Comparison of ENCODE assay signal across 15 cellular contexts in the genomic region with DNA sequence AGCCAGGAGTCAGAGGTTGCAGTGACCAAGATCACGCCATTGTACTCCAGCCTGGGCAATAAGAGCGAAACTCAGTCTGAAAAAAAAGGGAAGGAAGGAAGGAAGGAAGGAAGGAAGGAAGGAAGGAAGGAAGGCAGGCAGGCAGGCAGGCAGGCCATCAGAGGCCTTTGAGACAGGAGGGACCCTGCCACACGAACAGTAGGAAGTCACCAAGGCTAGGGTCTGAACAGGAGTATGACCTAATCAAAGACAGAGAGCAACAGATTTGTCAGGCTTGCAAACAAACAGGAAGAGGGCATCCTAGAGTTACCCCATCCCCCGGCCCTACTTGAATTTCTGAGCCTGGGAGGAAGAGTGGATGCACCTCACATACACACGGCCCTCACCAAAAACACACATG.
DNase-seq lines count a peak whose midpoint lies in the region; ATAC-seq and TF ChIP-seq lines count a peak whose summit lies in the region.
"Had no signal": no experiment of that assay in that cellular context is flagged by ENCODE, and none has a peak within 500 bp of the region (broad histone marks: within the 10 kb centered on the region; RNA-seq: fewer than 3 reads in every experiment).

No MANE protein-coding gene starts in this region.

- DNase-seq in NCI-H510A treated with DMSO at 0.1 percent for 48 hours (lab: John Stamatoyannopoulos, UW) = peak; percentile 14
- DNase-seq in NCI-H510A (lab: John Stamatoyannopoulos, UW) = no peak
- no peak for DNase-seq in activated CD8-positive, alpha-beta T cell treated with anti-CD3 and anti-CD28 coated beads for 36 hours
- no peak for DNase-seq in natural killer cell
- no peak for DNase-seq in left cardiac atrium
- no peak for DNase-seq in lower lobe of right lung
- DNase-seq: activated CD4-positive, alpha-beta T cell treated with anti-CD3 and anti-CD28 coated beads for 4 hours; activated naive CD4-positive, alpha-beta T cell; effector CD4-positive, alpha-beta T cell; HFFc6; NCI-H2227 treated with DMSO at 0.1 percent for 48 hours had no signal

- no peak for TF ChIP-seq CTCF in activated CD8-positive, alpha-beta T cell treated with anti-CD3 and anti-CD28 coated beads for 36 hours (IDR thresholded peaks at IDR 0.05)
- TF ChIP-seq CTCF in natural killer cell (IDR thresholded peaks at IDR 0.05) = no peak
- TF ChIP-seq CTCF in lower lobe of right lung (IDR thresholded peaks at IDR 0.05) = no peak

- H3K27ac ChIP-seq in KOPT-K1 (ENCODE audit: low read depth, low read length, poor library complexity, severe bottlenecking) (peak overlapping the region; percentile 56), lower lobe of right lung (no peak overlapping the region)
- H3K27ac ChIP-seq: breast epithelium had no signal

- CTCF ChIA-PET in activated CD8-positive, alpha-beta T cell treated with anti-CD3 and anti-CD28 coated beads for 36 hours (lab: Charles Lee) = no interaction called here

- H3K4me1 ChIP-seq in lower lobe of right lung = peaks cover 14% of the 10 kb centered on the region
- H3K4me1 ChIP-seq: A549, breast epithelium had no signal

- H3K9me3 ChIP-seq in KOPT-K1 (ENCODE audit: insufficient read depth, low read length, poor library complexity, severe bottlenecking) = no peaks in the 10 kb centered on the region
- no peaks in the 10 kb centered on the region for H3K9me3 ChIP-seq in lower lobe of right lung
- H3K9me3 ChIP-seq: breast epithelium had no signal

- H3K36me3 Mint-ChIP-seq in activated CD8-positive, alpha-beta T cell treated with anti-CD3 and anti-CD28 coated beads for 36 hours (ENCODE audit: low read depth) = no peaks in the 10 kb centered on the region
- H3K36me3 Mint-ChIP-seq in natural killer cell = no peaks in the 10 kb centered on the region

- H3K36me3 ChIP-seq in KOPT-K1 (ENCODE audit: insufficient read depth, low read length) = no peaks in the 10 kb centered on the region
- H3K36me3 ChIP-seq in lower lobe of right lung = no peaks in the 10 kb centered on the region
- H3K36me3 ChIP-seq: breast epithelium had no signal

- no peaks in the 10 kb centered on the region for H3K27me3 Mint-ChIP-seq in activated CD8-positive, alpha-beta T cell treated with anti-CD3 and anti-CD28 coated beads for 36 hours
- no peaks in the 10 kb centered on the region for H3K27me3 Mint-ChIP-seq in natural killer cell (ENCODE audit: low read depth in 2 of 2)

- H3K27ac Mint-ChIP-seq in activated CD8-positive, alpha-beta T cell treated with anti-CD3 and anti-CD28 coated beads for 36 hours = no peak overlapping the region
- peak overlapping the region; percentile 75 to 84 for H3K27ac Mint-ChIP-seq in natural killer cell
- H3K27ac Mint-ChIP-seq: HFFc6 had no signal

- POLR2A ChIA-PET in activated CD8-positive, alpha-beta T cell treated with anti-CD3 and anti-CD28 coated beads for 36 hours (lab: Charles Lee) = interaction anchor here (1.5 kb wide), 1 partner anchor 101 kb away, joined by 3 read pairs; no protein-coding TSS in a partner anchor

- peak; percentile 47 for ATAC-seq in activated CD8-positive, alpha-beta T cell treated with anti-CD3 and anti-CD28 coated beads for 36 hours
- ATAC-seq in natural killer cell = peak in 2 of 3 donors; percentile 33 to 47
- no peak for ATAC-seq in GM18858 (IDR thresholded peaks at IDR 0.05; ENCODE audit: unreplicated experiment)
- ATAC-seq in left cardiac atrium = no peak
- ATAC-seq in lower lobe of right lung = no peak
- ATAC-seq: A549 had no signal

- intact Hi-C loops in activated CD8-positive, alpha-beta T cell treated with anti-CD3 and anti-CD28 coated beads for 36 hours (cut with micrococcal nuclease) = no loop called here
- intact Hi-C loops in natural killer cell (cut with micrococcal nuclease) (no loop called here), left cardiac atrium (cut with DNase I) (no loop called here), lower lobe of right lung (cut with DNase I) (no loop called here)

- no peaks in the 10 kb centered on the region for H3K27me3 ChIP-seq in lower lobe of right lung (ENCODE audit: low read depth)
- H3K27me3 ChIP-seq: breast epithelium had no signal

- no peak overlapping the region for H3K4me3 ChIP-seq in lower lobe of right lung
- H3K4me3 ChIP-seq: A549, breast epithelium had no signal

- peaks cover 15% of the 10 kb centered on the region for H3K4me1 Mint-ChIP-seq in activated CD8-positive, alpha-beta T cell treated with anti-CD3 and anti-CD28 coated beads for 36 hours (ENCODE audit: low read depth)
- H3K4me1 Mint-ChIP-seq in natural killer cell = peaks cover 42 to 50% of the 10 kb centered on the region in 2 donors

- H3K4me3 Mint-ChIP-seq in activated CD8-positive, alpha-beta T cell treated with anti-CD3 and anti-CD28 coated beads for 36 hours = no peak overlapping the region
- H3K4me3 Mint-ChIP-seq in natural killer cell = peak overlapping the region; percentile 35
- H3K4me3 Mint-ChIP-seq: HFFc6 had no signal

- no peaks in the 10 kb centered on the region for H3K9me3 Mint-ChIP-seq in activated CD8-positive, alpha-beta T cell treated with anti-CD3 and anti-CD28 coated beads for 36 hours
- H3K9me3 Mint-ChIP-seq in natural killer cell = no peaks in the 10 kb centered on the region
- H3K9me3 Mint-ChIP-seq: HFFc6 had no signal

Comparison
In these comparisons a context has a peak if more than half of its experiments do, and no peak if none do; other contexts are left out.
1. ATAC-seq: peak in activated CD8-positive, alpha-beta T cell treated with anti-CD3 and anti-CD28 coated beads for 36 hours (single experiment) and natural killer cell (2 of 3); none in GM18858 (single experiment), left cardiac atrium (0 of 2) and lower lobe of right lung (0 of 2).